Comparison of ENCODE assay signal across 9 cellular contexts in the genomic region with DNA sequence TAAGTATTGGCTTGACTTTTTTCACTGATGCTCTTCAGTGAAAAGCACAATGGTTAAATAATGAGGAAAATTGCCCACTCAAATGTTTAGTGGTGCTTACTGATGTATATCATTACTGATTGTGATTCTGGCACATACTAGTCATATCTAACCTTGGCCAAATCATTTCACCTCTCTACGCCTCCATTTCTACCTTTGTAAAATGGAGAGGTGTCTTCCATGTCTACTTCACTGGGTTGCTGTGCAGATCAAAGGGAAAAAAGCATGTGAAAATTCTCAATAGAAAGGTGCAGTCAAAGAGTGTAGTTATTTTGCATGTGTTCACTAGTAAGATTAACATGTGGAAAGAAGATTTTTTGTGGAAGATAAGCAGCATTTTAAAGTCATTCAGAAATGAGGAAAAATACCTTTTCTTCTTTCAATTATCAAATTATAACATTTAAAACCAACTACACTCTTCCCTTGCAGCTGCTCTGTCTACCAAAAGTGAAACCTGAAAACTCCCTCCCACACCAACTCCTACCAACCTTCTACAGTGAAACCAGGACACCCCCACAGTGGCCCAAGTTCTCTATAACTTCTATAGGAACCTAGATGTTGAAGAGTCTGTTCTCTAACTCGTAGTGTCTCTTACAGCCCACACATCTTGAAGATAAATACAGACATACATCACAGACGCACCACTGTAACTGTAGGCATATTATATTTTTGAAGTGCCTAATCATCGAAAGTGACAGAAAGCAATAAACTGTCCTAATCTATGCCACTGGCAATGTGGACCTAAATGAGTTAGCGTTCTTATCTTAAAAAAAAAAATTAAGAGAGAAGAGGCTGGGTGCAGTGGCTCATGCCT. TPM values are rescaled to one million over a fixed set of nuclear protein-coding genes. Genes with fewer than 3 reads are reported as not detected.
DNase-seq lines count a peak whose midpoint lies in the region; ATAC-seq and TF ChIP-seq lines count a peak whose summit lies in the region.
"Had no signal": no experiment of that assay in that cellular context is flagged by ENCODE, and none has a peak within 500 bp of the region (broad histone marks: within the 10 kb centered on the region; RNA-seq: fewer than 3 reads in every experiment).

No MANE protein-coding gene starts in this region.

- H4K20me1 ChIP-seq in osteoblast (ENCODE audit: insufficient read depth, low read length), result no peaks in the 10 kb centered on the region

- no peaks in the 10 kb centered on the region for H3K4me1 ChIP-seq in osteoblast (ENCODE audit: insufficient read depth, low read length)

- ATAC-seq in GM21367 (IDR thresholded peaks at IDR 0.05; ENCODE audit: unreplicated experiment), result peak; percentile 75
- ATAC-seq in HG03565 (IDR thresholded peaks at IDR 0.05; ENCODE audit: unreplicated experiment), result peak; percentile 74

- H3K27me3 ChIP-seq in osteoblast (ENCODE audit: insufficient read depth, low read length), result peaks cover 27% of the 10 kb centered on the region

- H3K4me3 ChIP-seq in GM08714 (ENCODE audit: low read length), result peak overlapping the region; percentile 52; the same call in 1 of the 2 replicates
- H3K4me3 ChIP-seq in osteoblast (ENCODE audit: insufficient read depth, low read length), result no peak overlapping the region

- H3K4me2 ChIP-seq in osteoblast (ENCODE audit: insufficient read depth, low read length), result no peak overlapping the region

- H3K79me2 ChIP-seq in osteoblast (ENCODE audit: insufficient read depth, low read length), result no peaks in the 10 kb centered on the region

- H3K27ac ChIP-seq in osteoblast (ENCODE audit: low read depth, low read length), result no peak overlapping the region

- DNase-seq in activated naive CD4-positive, alpha-beta T cell treated with Interleukin-2 at 50 U/mL for 16 hours, result peak; percentile 69
- peak in 2 of 3 experiments; percentile 22 to 53 for DNase-seq in stimulated activated CD4-positive, alpha-beta T cell treated with anti-CD3 and anti-CD28 coated beads, TNF-alpha, amount 100 ng/mL, for 4 hours (ENCODE audit: low read depth in 3 of 3)
- DNase-seq in osteoblast (ENCODE audit: insufficient read length, low spot score, missing footprints), result no peak
- DNase-seq in GM19238 (ENCODE audit: insufficient read length, low spot score), result no peak
- DNase-seq in HuH-7.5 (ENCODE audit: low spot score), result no peak

- TF ChIP-seq CTCF in osteoblast (IDR thresholded peaks at IDR 0.05; ENCODE audit: extremely low read depth, low read depth, low read length), result no peak

- H3K9me3 ChIP-seq in osteoblast (ENCODE audit: low read depth, low read length), result no peaks in the 10 kb centered on the region

- H2AFZ ChIP-seq in osteoblast (ENCODE audit: low read length), result no peak overlapping the region

- H3K36me3 ChIP-seq in osteoblast (ENCODE audit: insufficient read depth, low read length), result no peaks in the 10 kb centered on the region

RNA-seq across cellular contexts. Expression of a gene that starts 1.4 kb away (rescaled TPM):
- under 0.01 and 0.29 TPM in 2 replicates for total RNA-seq in osteoblast
- total RNA-seq: pulmonary artery endothelial cell had no signal

RNA-seq across cellular contexts. Expression of a gene that starts 17.2 kb away (rescaled TPM):
- 41.3 and 54.6 TPM in 2 replicates for total RNA-seq in osteoblast

Comparison
In these comparisons a context has a peak if more than half of its experiments do, and no peak if none do; other contexts are left out.
1. DNase-seq: peak in activated naive CD4-positive, alpha-beta T cell treated with Interleukin-2 at 50 U/mL for 16 hours (single experiment) and stimulated activated CD4-positive, alpha-beta T cell treated with anti-CD3 and anti-CD28 coated beads, TNF-alpha, amount 100 ng/mL, for 4 hours (2 of 3); none in osteoblast (single experiment), GM19238 (single experiment) and HuH-7.5 (single experiment).